ENCODE assay signal across 8 cellular contexts in the genomic region with DNA sequence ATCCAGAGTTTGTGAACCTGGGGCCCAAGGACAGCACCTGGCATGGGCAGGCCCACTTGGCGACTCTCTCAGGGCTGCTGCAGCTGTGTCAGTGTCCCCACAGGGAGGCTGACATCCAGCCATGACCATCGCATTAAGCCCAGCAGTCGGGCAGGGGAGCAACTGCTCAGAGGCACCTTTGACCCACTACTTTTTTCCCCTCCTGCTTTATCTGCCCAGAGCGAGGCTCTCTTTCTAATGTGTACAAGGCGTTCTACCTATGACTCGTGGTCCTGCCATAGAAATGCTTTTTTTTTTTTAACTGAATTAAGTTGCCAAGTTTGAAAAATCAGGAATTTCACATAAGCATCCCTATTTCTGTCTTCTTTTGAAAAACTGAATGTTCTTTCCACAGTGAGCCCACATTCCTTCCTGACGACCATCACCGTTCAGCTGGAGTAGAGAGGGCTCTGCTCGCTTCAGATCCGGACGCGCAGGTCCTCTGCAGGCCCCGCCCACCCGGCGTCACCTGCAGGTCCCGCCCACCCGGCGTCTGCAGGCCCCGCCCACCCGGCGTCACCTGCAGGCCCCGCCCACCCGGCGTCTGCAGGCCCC. TPM values are rescaled to one million over a fixed set of nuclear protein-coding genes. Genes with fewer than 3 reads are reported as not detected.
DNase-seq lines count a peak whose midpoint lies in the region; ATAC-seq and TF ChIP-seq lines count a peak whose summit lies in the region.

No MANE protein-coding gene starts in this region.

- H3K27me3 ChIP-seq in PC-3 (ENCODE audit: low read length) (peaks cover 60% of the 10 kb centered on the region), smooth muscle cell (ENCODE audit: low read depth) (no peaks in the 10 kb centered on the region)

- H3K27ac ChIP-seq in PC-3 (ENCODE audit: low read length) (no peak overlapping the region), smooth muscle cell (ENCODE audit: low read depth) (no peak overlapping the region)

- H3F3A ChIP-seq in PC-3 (ENCODE audit: low read length, unreplicated experiment): no peaks in the 10 kb centered on the region
- H3F3A ChIP-seq in smooth muscle cell (ENCODE audit: low read depth): peaks cover 5% of the 10 kb centered on the region

- H4K20me1 ChIP-seq in PC-3 (ENCODE audit: low read length) (no peaks in the 10 kb centered on the region), smooth muscle cell (ENCODE audit: low read depth) (no peaks in the 10 kb centered on the region)

- WGBS in smooth muscle cell (ENCODE audit: low lambda C conversion rate): 44% methylated on average over 11 of the region's 24 CpGs

- no peaks in the 10 kb centered on the region for H3K9me2 ChIP-seq in PC-3 (replicated peaks; ENCODE audit: low read length)

- H3K4me2 ChIP-seq in PC-3 (ENCODE audit: low read length) (peak overlapping the region; percentile 76), smooth muscle cell (peak overlapping the region; percentile 60)

- POLR2A ChIA-PET in PC-3 (lab: Charles Lee; ENCODE audit: unreplicated experiment): no interaction called here

- TF ChIP-seq CTCF in PC-3 (conservative IDR thresholded peaks at IDR 0.05; ENCODE audit: low read depth, low read length): no peak
- TF ChIP-seq CTCF in smooth muscle cell (IDR thresholded peaks at IDR 0.05; ENCODE audit: borderline replicate concordance, insufficient read depth, poor library complexity, severe bottlenecking): no peak

- H3K36me3 ChIP-seq in PC-3 (ENCODE audit: low read depth, low read length): no peaks in the 10 kb centered on the region
- no peaks in the 10 kb centered on the region for H3K36me3 ChIP-seq in smooth muscle cell (ENCODE audit: low read depth)

- H3K9me3 ChIP-seq in PC-3 (ENCODE audit: low read length) (no peaks in the 10 kb centered on the region), smooth muscle cell (replicated peaks; ENCODE audit: low read depth) (no peaks in the 10 kb centered on the region)

- peaks cover 10% of the 10 kb centered on the region; the same call in 1 of the 2 replicates for H3K4me1 ChIP-seq in PC-3 (ENCODE audit: insufficient read depth, low read length)
- H3K4me1 ChIP-seq in smooth muscle cell (ENCODE audit: low read depth): no peaks in the 10 kb centered on the region

- no TSS peak for BruUV-seq in PC-3 (replicated peaks; lab: Mats Ljungman, UMichigan)

- peak; percentile 61 for ATAC-seq in GM18867 (IDR thresholded peaks at IDR 0.05; ENCODE audit: unreplicated experiment)
- ATAC-seq in HG03159 (IDR thresholded peaks at IDR 0.05; ENCODE audit: unreplicated experiment): peak; percentile 52
- ATAC-seq in PC-3: peak; percentile 76

- H3K4me3 ChIP-seq in PC-3 (ENCODE audit: low read length) (peak overlapping the region; percentile 47; the same call in 1 of the 2 replicates), smooth muscle cell (peak overlapping the region; percentile 28)

- intact Hi-C loops in PC-3 (cut with micrococcal nuclease): no loop called here

- no peaks in the 10 kb centered on the region for H3K79me2 ChIP-seq in PC-3 (ENCODE audit: low read length)
- H3K79me2 ChIP-seq in smooth muscle cell (ENCODE audit: low read depth): no peaks in the 10 kb centered on the region

- H3K9ac ChIP-seq in PC-3 (ENCODE audit: low read length): no peak overlapping the region
- no peak overlapping the region for H3K9ac ChIP-seq in smooth muscle cell (ENCODE audit: low read depth)

- H2AFZ ChIP-seq in PC-3 (ENCODE audit: low read length) (peak overlapping the region; percentile 41), smooth muscle cell (ENCODE audit: low read depth) (no peak overlapping the region)

- CTCF ChIA-PET in PC-3 (lab: Charles Lee): interaction anchor here (0.5 kb wide), 1 partner anchor 243 kb away, joined by 5 read pairs; no protein-coding TSS in a partner anchor

- peak; percentile 6 for DNase-seq in COLO829 (ENCODE audit: low spot score)
- DNase-seq in PC-3: peak; percentile 61
- peak; percentile 85 to 91 for DNase-seq in erythroblast (lab: John Stamatoyannopoulos, UW)
- no peak for DNase-seq in smooth muscle cell (lab: John Stamatoyannopoulos, UW; ENCODE audit: unreplicated experiment)
- no peak for DNase-seq in NCI-H524 (lab: John Stamatoyannopoulos, UW)
- no peak for DNase-seq in Kasumi-1 (lab: John Stamatoyannopoulos, UW)

- no peak for TF ChIP-seq POLR2A in erythroblast (IDR thresholded peaks at IDR 0.05; ENCODE audit: low read length)

RNA-seq across cellular contexts. Expression of gene CLUL1, which starts 0.4 kb away (rescaled TPM):
- not detected in 2 replicates for total RNA-seq in PC-3 (2014; rRNA removed)
- 1.2 and 6.4 TPM in 2 replicates for total RNA-seq in smooth muscle cell
- polyA plus RNA-seq in smooth muscle cell: 1.1 and 2.2 TPM in 2 replicates

RNA-seq across cellular contexts. Expression of gene CETN1, which starts 16.2 kb away (rescaled TPM):
- total RNA-seq in PC-3 (2014; rRNA removed) (not detected in 2 replicates), smooth muscle cell (not detected in 2 replicates)
- not detected in 2 replicates for polyA plus RNA-seq in smooth muscle cell

Comparison
In these comparisons a context has a peak if more than half of its experiments do, and no peak if none do; other contexts are left out.
1. DNase-seq: peak in COLO829 (single experiment), PC-3 (single experiment) and erythroblast (2 of 2); none in smooth muscle cell (single experiment), NCI-H524 (0 of 2) and Kasumi-1 (0 of 2).
2. Peak in every context shown above with its lines, with median percentiles within 50 percentile points of each other: ATAC-seq.